In the genomic region with DNA sequence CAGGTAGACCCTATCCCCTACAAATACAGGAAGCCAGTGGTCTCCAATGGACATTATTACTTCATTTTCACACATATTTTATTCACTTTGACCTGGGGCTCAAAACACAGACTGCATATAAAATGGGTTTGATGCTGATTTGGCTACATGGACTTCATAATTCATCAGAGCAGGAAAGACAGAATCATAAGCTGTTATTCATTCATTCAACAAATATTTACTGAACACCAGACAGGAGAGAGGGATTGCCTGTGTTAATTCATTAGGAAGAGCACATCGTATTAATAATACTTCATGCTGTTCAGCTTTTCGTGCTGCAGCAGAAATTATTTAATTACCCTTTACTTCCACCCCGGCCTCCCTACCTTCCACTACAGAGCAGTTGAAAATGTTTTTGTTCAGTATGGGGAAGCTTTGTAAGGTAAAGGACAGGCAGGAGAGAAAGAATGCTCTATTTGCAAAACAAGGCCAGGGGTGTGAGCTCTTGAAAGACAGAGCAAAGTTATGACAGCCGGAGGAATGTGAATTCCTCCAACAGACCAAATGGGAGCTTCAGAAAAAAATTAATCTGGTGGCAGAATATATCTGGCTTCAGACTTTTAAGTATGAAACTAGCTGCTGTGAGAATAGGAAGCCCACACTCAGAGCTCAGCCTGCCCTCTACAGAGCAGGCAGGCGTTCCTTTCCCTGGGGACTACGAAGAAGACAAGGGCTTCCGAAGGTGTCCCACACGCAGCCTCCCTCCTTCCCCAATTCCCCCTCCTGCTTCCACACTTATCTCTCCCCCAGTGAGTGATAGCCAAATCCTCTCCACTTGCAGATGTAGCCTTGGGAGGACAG, we compare ENCODE assay signal across 15 cellular contexts.
DNase-seq lines count a peak whose midpoint lies in the region; ATAC-seq, FAIRE-seq and TF ChIP-seq lines count a peak whose summit lies in the region.
"Had no signal": no experiment of that assay in that cellular context is flagged by ENCODE, and none has a peak within 500 bp of the region (broad histone marks: within the 10 kb centered on the region; RNA-seq: fewer than 3 reads in every experiment).

No MANE protein-coding gene starts in this region.

- H3K36me3 ChIP-seq in BLaER1, result peaks cover 37% of the 10 kb centered on the region
- H3K36me3 ChIP-seq: ovary had no signal

- no peaks in the 10 kb centered on the region for H4K20me1 ChIP-seq in BLaER1

- peaks cover 55% of the 10 kb centered on the region for H3K4me1 ChIP-seq in BLaER1

- H3K4me3 ChIP-seq in BLaER1, result no peak overlapping the region
- H3K4me3 ChIP-seq: ovary had no signal

- no peak for FAIRE-seq in HTR-8/SVneo (lab: Jason Lieb, UNC)

- ATAC-seq in SK-N-SH treated with all-trans-retinoic acid at 6 μM for 48 hours (peak; percentile 16), GM21825 (IDR thresholded peaks at IDR 0.05; ENCODE audit: unreplicated experiment) (no peak)
- ATAC-seq: effector memory CD8-positive, alpha-beta T cell had no signal

- DNase-seq in GM03348 (ENCODE audit: low spot score) (peak; percentile 27), iris pigment epithelial cell (ENCODE audit: low read depth) (peak; percentile 17), islet precursor cell (no peak), HTR-8/SVneo (ENCODE audit: insufficient read length, low spot score) (no peak), NCI-H446 (lab: John Stamatoyannopoulos, UW) (no peak)
- DNase-seq: COR-L47; effector memory CD8-positive, alpha-beta T cell; NCI-H1436; NK-92 treated with Interleukin-12 subunit alpha and Interleukin-12 subunit beta, amount 100 ng/mL, for 24 hours; RPMI8226; stimulated activated CD4-positive, alpha-beta T cell treated with anti-CD3 and anti-CD28 coated beads, Interleukin-2, amount 100 ng/mL, for 48 hours had no signal

- H3K9me3 ChIP-seq in BLaER1, result no peaks in the 10 kb centered on the region
- H3K9me3 ChIP-seq: ovary had no signal

- H3K27me3 ChIP-seq in BLaER1, result no peaks in the 10 kb centered on the region
- H3K27me3 ChIP-seq: ovary had no signal

- H3K4me2 ChIP-seq in BLaER1, result peak overlapping the region; percentile 69

- peak overlapping the region; percentile 34; the same call in 1 of the 2 replicates for H3K9ac ChIP-seq in BLaER1

- H3K27ac ChIP-seq in BLaER1, result no peak overlapping the region; the same call in 1 of the 2 replicates
- H3K27ac ChIP-seq: ovary had no signal

TF ChIP-seq in SK-N-SH treated with all-trans-retinoic acid at 6 μM for 48 hours, 23 proteins besides CTCF, POLR2A, EP300 and RAD21:
- TF ChIP-seq, protein P1, sequence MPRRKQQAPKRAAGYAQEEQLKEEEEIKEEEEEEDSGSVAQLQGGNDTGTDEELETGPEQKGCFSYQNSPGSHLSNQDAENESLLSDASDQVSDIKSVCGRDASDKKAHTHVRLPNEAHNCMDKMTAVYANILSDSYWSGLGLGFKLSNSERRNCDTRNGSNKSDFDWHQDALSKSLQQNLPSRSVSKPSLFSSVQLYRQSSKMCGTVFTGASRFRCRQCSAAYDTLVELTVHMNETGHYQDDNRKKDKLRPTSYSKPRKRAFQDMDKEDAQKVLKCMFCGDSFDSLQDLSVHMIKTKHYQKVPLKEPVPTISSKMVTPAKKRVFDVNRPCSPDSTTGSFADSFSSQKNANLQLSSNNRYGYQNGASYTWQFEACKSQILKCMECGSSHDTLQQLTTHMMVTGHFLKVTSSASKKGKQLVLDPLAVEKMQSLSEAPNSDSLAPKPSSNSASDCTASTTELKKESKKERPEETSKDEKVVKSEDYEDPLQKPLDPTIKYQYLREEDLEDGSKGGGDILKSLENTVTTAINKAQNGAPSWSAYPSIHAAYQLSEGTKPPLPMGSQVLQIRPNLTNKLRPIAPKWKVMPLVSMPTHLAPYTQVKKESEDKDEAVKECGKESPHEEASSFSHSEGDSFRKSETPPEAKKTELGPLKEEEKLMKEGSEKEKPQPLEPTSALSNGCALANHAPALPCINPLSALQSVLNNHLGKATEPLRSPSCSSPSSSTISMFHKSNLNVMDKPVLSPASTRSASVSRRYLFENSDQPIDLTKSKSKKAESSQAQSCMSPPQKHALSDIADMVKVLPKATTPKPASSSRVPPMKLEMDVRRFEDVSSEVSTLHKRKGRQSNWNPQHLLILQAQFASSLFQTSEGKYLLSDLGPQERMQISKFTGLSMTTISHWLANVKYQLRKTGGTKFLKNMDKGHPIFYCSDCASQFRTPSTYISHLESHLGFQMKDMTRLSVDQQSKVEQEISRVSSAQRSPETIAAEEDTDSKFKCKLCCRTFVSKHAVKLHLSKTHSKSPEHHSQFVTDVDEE (CRISPR knock-in tag; IDR thresholded peaks at IDR 0.05), result no peak
- no peak for TF ChIP-seq ZFP3 (CRISPR knock-in tag; IDR thresholded peaks at IDR 0.05)
- no peak for TF ChIP-seq ESRRG (CRISPR knock-in tag; IDR thresholded peaks at IDR 0.05)
- TF ChIP-seq ZNF8 (CRISPR knock-in tag; IDR thresholded peaks at IDR 0.05), result no peak
- TF ChIP-seq ISL1 (CRISPR knock-in tag; IDR thresholded peaks at IDR 0.05), result no peak

Comparison
In these comparisons a context has a peak if more than half of its experiments do, and no peak if none do; other contexts are left out.
1. DNase-seq: peak in GM03348 (single experiment) and iris pigment epithelial cell (single experiment); none in islet precursor cell (single experiment), HTR-8/SVneo (single experiment) and NCI-H446 (0 of 2).